In the genomic region with DNA sequence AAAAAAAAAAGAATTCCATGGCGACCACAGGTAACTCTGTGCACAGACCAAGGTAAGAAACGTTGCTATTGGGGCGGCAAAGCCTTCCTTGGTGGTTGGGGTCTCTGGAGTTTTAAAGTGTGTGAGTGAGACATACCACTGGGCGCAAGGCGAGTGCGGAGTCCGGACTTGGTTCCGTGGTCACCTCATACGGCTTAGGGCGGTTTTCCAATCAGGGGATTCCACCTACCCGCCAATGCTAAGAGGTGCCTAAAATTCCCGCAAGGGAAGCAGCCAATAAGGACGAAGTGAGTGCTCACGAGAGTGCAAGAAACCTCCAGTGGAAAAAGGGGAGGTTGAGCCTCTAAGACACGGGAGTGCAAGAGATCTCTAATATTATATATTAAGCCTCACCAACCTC, we compare ENCODE assay signal across 1 cellular context.
TF ChIP-seq lines count a peak whose summit lies in the region.

No MANE protein-coding gene starts in this region.

TF ChIP-seq in H1, 55 proteins besides CTCF, POLR2A, EP300 and RAD21 (continued from another document):
- no peak for TF ChIP-seq ZNF274 (IDR thresholded peaks at IDR 0.05; ENCODE audit: borderline replicate concordance, extremely low read depth, low read length)
- peak; percentile 42; the same call in 1 of the 2 replicates for TF ChIP-seq TBP (IDR thresholded peaks at IDR 0.05; ENCODE audit: low read depth, low read length)
- no peak for TF ChIP-seq SP2 (IDR thresholded peaks at IDR 0.05; ENCODE audit: low read length)
- peak; percentile 37 for TF ChIP-seq TAF7 (optimal IDR thresholded peaks at IDR 0.05; ENCODE audit: borderline replicate concordance, low read depth, low read length)
- TF ChIP-seq HDAC2 (IDR thresholded peaks at IDR 0.05; ENCODE audit: borderline replicate concordance in 1 of 2, low read depth in 2 of 2, low read length in 2 of 2), result no peak
- peak; percentile 51 for TF ChIP-seq TAF1 (IDR thresholded peaks at IDR 0.05; ENCODE audit: low read depth, low read length)
- TF ChIP-seq EGR1 (IDR thresholded peaks at IDR 0.05; ENCODE audit: borderline replicate concordance, low read depth, low read length), result no peak
- TF ChIP-seq SIN3A (conservative IDR thresholded peaks at IDR 0.05 in 1 of 2, IDR thresholded peaks at IDR 0.05 in 1 of 2; ENCODE audit: low read depth in 1 of 2, low read length in 2 of 2), result peak in 1 of 2 experiments; percentile 3; a peak in 1 of 4 replicates
- TF ChIP-seq, protein P1, sequence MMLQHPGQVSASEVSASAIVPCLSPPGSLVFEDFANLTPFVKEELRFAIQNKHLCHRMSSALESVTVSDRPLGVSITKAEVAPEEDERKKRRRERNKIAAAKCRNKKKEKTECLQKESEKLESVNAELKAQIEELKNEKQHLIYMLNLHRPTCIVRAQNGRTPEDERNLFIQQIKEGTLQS (IDR thresholded peaks at IDR 0.05; ENCODE audit: insufficient read depth, low read depth, low read length), result no peak
- no peak for TF ChIP-seq SP4 (IDR thresholded peaks at IDR 0.05; ENCODE audit: low read length)
- TF ChIP-seq ASH2L (IDR thresholded peaks at IDR 0.05; ENCODE audit: low read length), result peak; percentile 40
- TF ChIP-seq POU5F1 (IDR thresholded peaks at IDR 0.05; ENCODE audit: low read depth, low read length), result no peak
- 0 out of 2 replicates have a peak, but pooled peaks have one; percentile 18 for TF ChIP-seq CHD2 (IDR thresholded peaks at IDR 0.05; ENCODE audit: low read length)
- no peak for TF ChIP-seq SUZ12 (IDR thresholded peaks at IDR 0.05; ENCODE audit: low read length)
- no peak for TF ChIP-seq JUN (IDR thresholded peaks at IDR 0.05; ENCODE audit: low read depth, low read length)
- TF ChIP-seq MAFK (IDR thresholded peaks at IDR 0.05; ENCODE audit: low read depth, low read length), result no peak
- TF ChIP-seq, protein P2, sequence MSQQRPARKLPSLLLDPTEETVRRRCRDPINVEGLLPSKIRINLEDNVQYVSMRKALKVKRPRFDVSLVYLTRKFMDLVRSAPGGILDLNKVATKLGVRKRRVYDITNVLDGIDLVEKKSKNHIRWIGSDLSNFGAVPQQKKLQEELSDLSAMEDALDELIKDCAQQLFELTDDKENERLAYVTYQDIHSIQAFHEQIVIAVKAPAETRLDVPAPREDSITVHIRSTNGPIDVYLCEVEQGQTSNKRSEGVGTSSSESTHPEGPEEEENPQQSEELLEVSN (IDR thresholded peaks at IDR 0.05), result no peak
- TF ChIP-seq POLR2AphosphoS5 (IDR thresholded peaks at IDR 0.05; ENCODE audit: low read depth, low read length), result peak; percentile 79
- TF ChIP-seq BCL11A (IDR thresholded peaks at IDR 0.05; ENCODE audit: low read depth in 2 of 2, low read length in 2 of 2), result no peak
- no peak for TF ChIP-seq CTBP2 (IDR thresholded peaks at IDR 0.05; ENCODE audit: borderline replicate concordance, insufficient read depth, insufficient read length, low read length)
- no peak for TF ChIP-seq RXRA (IDR thresholded peaks at IDR 0.05; ENCODE audit: insufficient read depth, low read depth, low read length)
- no peak for TF ChIP-seq TEAD4 (IDR thresholded peaks at IDR 0.05; ENCODE audit: low read depth, low read length)
